ENCODE assay signal across 1 cellular context in the genomic region with DNA sequence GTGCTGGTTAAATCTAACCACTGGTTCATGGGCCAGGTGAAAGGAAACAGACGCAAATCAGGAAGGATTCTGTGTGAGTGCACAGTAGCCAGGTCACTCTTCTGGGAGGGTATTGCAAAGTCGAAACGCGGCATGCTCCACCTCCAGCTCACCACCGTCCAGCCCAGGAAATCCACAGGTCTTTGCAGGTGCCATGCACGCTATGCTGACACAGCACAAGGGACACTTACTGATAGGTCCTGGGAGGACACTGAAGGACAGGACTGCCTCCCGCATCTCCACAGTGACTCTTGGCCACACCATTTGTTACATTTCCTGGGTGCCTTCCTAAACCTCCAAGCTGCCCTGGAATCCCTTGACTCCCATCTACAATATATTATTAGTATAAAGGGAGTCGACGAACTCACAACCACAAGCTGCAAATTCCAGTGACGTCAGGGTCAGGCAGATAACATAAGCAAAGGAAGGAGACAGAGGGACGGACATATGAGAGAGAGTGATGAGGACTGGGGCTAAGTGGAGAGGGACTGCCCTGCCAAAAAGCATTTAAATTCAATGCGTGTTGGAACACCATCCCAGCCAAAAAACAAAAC.
TF ChIP-seq lines count a peak whose summit lies in the region.

No MANE protein-coding gene starts in this region.

TF ChIP-seq in GM12878, 131 proteins besides CTCF, POLR2A, EP300 and RAD21 (continued from another document):
- no peak for TF ChIP-seq FOXK2 (IDR thresholded peaks at IDR 0.05)
- no peak for TF ChIP-seq E2F4 (IDR thresholded peaks at IDR 0.05; ENCODE audit: low read depth, low read length)
